In the genomic region with DNA sequence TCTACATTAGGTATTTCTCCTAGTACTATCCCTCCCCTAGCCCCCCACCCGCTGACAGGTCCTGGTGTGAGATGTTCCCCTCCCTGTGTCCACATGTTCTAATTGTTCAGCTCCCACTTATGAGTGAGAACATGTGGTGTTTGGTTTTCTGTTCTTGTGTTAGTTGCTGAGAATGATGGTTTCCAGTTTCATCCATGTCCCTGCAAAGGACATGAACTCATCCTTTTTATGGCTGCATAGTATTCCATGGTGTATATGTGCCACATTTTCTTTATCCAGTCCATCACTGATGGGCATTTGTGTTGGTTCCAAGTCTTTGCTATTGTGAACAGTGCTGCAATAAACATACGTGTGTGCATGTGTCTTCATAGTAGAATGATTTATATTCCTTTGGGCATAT, we compare ENCODE assay signal across 5 cellular contexts. TPM values are rescaled to one million over a fixed set of nuclear protein-coding genes. Genes with fewer than 3 reads are reported as not detected.
"Had no signal": no experiment of that assay in that cellular context is flagged by ENCODE, and none has a peak within 500 bp of the region (broad histone marks: within the 10 kb centered on the region; RNA-seq: fewer than 3 reads in every experiment).

No MANE protein-coding gene starts in this region.

RNA-seq across cellular contexts. Expression of a gene that starts 26.0 kb away (rescaled TPM):
- total RNA-seq: activated B cell treated with CpG ODN at 0.5 μM for 24 hours; activated T-helper 1 cell treated with anti-CD3 and anti-CD28 coated beads, Interleukin-12 subunit alpha, Interleukin-12 subunit beta, Interleukin-2, Interleukin-4 antibody, amounts not matched to agents 30 ng/mL and 10 ng/mL and 1 ng/mL, durations not matched to agents 14 hours and 24 hours and 36 hours; activated T-helper 17 cell treated with anti-CD3 and anti-CD28 coated beads, Interleukin-2, amount 50 U/mL, for 72 hours; bronchial epithelial cell; chondrocyte had no signal
